ENCODE assay signal across 14 cellular contexts in genomic region chr22:41177040-41177625, GRCh38. TPM values are rescaled to one million over a fixed set of nuclear protein-coding genes. Genes with fewer than 3 reads are reported as not detected.
DNase-seq lines count a peak whose midpoint lies in the region; ATAC-seq and TF ChIP-seq lines count a peak whose summit lies in the region.
"Had no signal": no experiment of that assay in that cellular context is flagged by ENCODE, and none has a peak within 500 bp of the region (broad histone marks: within the 10 kb centered on the region; RNA-seq: fewer than 3 reads in every experiment).

No MANE protein-coding gene starts in this region.

- H3K36me3 ChIP-seq in HCT116 (ENCODE audit: control insufficient read depth in 1 of 2, insufficient read depth in 2 of 2, low read length in 2 of 2) (peaks cover 42 to 50% of the 10 kb centered on the region in 2 experiments), left lung (peaks cover 0 to 83% of the 10 kb centered on the region in 2 donors), psoas muscle (ENCODE audit: insufficient read depth in 1 of 2, low read depth in 1 of 2) (peaks cover 3 to 80% of the 10 kb centered on the region in 2 donors)
- peaks cover 21 to 69% (median 26%) of the 10 kb centered on the region in 3 experiments for H3K36me3 ChIP-seq in naive thymus-derived CD4-positive, alpha-beta T cell (ENCODE audit: control insufficient read depth in 2 of 3, insufficient read depth in 3 of 3, low read length in 3 of 3)

- DNase-seq in HCT116 (ENCODE audit: low read depth, low spot score) (no peak), RWPE1 (ENCODE audit: low spot score) (no peak), left lung (no peak), psoas muscle (no peak), SW480 (ENCODE audit: low spot score) (no peak)
- DNase-seq in activated CD4-positive, alpha-beta T cell treated with anti-CD3 and anti-CD28 coated beads, Interleukin-2, amount 10 ng/mL, durations not matched to agents 7 days and 5 days = no peak
- no peak for DNase-seq in naive thymus-derived CD4-positive, alpha-beta T cell
- DNase-seq: CD4-positive, alpha-beta T cell; DMS79 treated with DMSO at 0.1 percent for 48 hours; NCI-H1105; NCI-H1694 treated with DMSO at 0.1 percent for 48 hours; NCI-H69; NK-92 treated with Interleukin-12 subunit alpha and Interleukin-12 subunit beta, amount 100 ng/mL, for 24 hours had no signal

- no peaks in the 10 kb centered on the region for H3K27me3 Mint-ChIP-seq in activated CD4-positive, alpha-beta T cell treated with anti-CD3 and anti-CD28 coated beads, Interleukin-2, amount 10 ng/mL, durations not matched to agents 7 days and 5 days
- H3K27me3 Mint-ChIP-seq in naive thymus-derived CD4-positive, alpha-beta T cell = no peaks in the 10 kb centered on the region
- H3K27me3 Mint-ChIP-seq: B cell; CD4-positive, alpha-beta T cell had no signal

- CTCF ChIA-PET in HCT116 (lab: Charles Lee) = no interaction called here
- CTCF ChIA-PET in RWPE1 (lab: Yijun Ruan, JAX) = interaction anchor here (0.6 kb wide), 1 partner anchor 212 kb away, joined by 4 read pairs; no protein-coding TSS in a partner anchor
- CTCF ChIA-PET in activated CD4-positive, alpha-beta T cell treated with anti-CD3 and anti-CD28 coated beads, Interleukin-2, amount 10 ng/mL, durations not matched to agents 7 days and 5 days (lab: Charles Lee) = no interaction called here
- CTCF ChIA-PET in naive thymus-derived CD4-positive, alpha-beta T cell (lab: Charles Lee) = no interaction called here

- no peak overlapping the region for H3K4me3 Mint-ChIP-seq in activated CD4-positive, alpha-beta T cell treated with anti-CD3 and anti-CD28 coated beads, Interleukin-2, amount 10 ng/mL, durations not matched to agents 7 days and 5 days
- peak overlapping the region in 1 of 10 donors; percentile 7 for H3K4me3 Mint-ChIP-seq in naive thymus-derived CD4-positive, alpha-beta T cell
- H3K4me3 Mint-ChIP-seq: B cell; CD4-positive, alpha-beta T cell had no signal

- no peak overlapping the region for H2AFZ ChIP-seq in HCT116 (ENCODE audit: low read depth, low read length, poor library complexity, severe bottlenecking)

- no peak overlapping the region for H3K27ac Mint-ChIP-seq in activated CD4-positive, alpha-beta T cell treated with anti-CD3 and anti-CD28 coated beads, Interleukin-2, amount 10 ng/mL, durations not matched to agents 7 days and 5 days
- H3K27ac Mint-ChIP-seq in naive thymus-derived CD4-positive, alpha-beta T cell = no peak overlapping the region
- H3K27ac Mint-ChIP-seq: CD4-positive, alpha-beta T cell had no signal

- no peak for TF ChIP-seq RAD21 in HCT116 (IDR thresholded peaks at IDR 0.05; ENCODE audit: low read depth)

- no peaks in the 10 kb centered on the region; the same call in 1 of the 2 replicates for H4K20me1 ChIP-seq in HCT116 (ENCODE audit: insufficient read depth)

- H3K27ac ChIP-seq in HCT116 (ENCODE audit: low read depth, low read length) (no peak overlapping the region), RWPE1 (0 out of 2 replicates have a peak overlapping the region, but pooled peaks have one; percentile 6), left lung (no peak overlapping the region), psoas muscle (peak overlapping the region; percentile 46)
- no peak overlapping the region for H3K27ac ChIP-seq in naive thymus-derived CD4-positive, alpha-beta T cell (ENCODE audit: low read depth, low read length)

- no peak overlapping the region for H3K4me3 ChIP-seq in HCT116 (replicated peaks in 1 of 2; ENCODE audit: low read depth in 1 of 2, low read length in 2 of 2)
- no peak overlapping the region for H3K4me3 ChIP-seq in left lung
- H3K4me3 ChIP-seq in psoas muscle = no peak overlapping the region
- H3K4me3 ChIP-seq in naive thymus-derived CD4-positive, alpha-beta T cell (ENCODE audit: low read length) = no peak overlapping the region

- BruUV-seq in HCT116 (replicated peaks; lab: Mats Ljungman, UMichigan) = TSS peak; percentile 21

- POLR2A ChIA-PET in HCT116 (lab: Charles Lee) = no interaction called here
- POLR2A ChIA-PET in RWPE1 (lab: Yijun Ruan, JAX; ENCODE audit: low non-redundant PET) = no interaction called here
- POLR2A ChIA-PET in activated CD4-positive, alpha-beta T cell treated with anti-CD3 and anti-CD28 coated beads, Interleukin-2, amount 10 ng/mL, durations not matched to agents 7 days and 5 days (lab: Charles Lee) = no interaction called here
- POLR2A ChIA-PET in naive thymus-derived CD4-positive, alpha-beta T cell (lab: Charles Lee) = interaction anchor here (1.1 kb wide), 1 partner anchor 26 kb away, joined by 5 read pairs; no protein-coding TSS in a partner anchor

- H3K9me3 ChIP-seq in HCT116 (ENCODE audit: control insufficient read depth in 1 of 2, insufficient read depth in 1 of 2, low read depth in 1 of 2, low read length in 2 of 2) (no peaks in the 10 kb centered on the region), left lung (no peaks in the 10 kb centered on the region), psoas muscle (no peaks in the 10 kb centered on the region)
- H3K9me3 ChIP-seq in naive thymus-derived CD4-positive, alpha-beta T cell (ENCODE audit: control insufficient read depth in 2 of 3, low read length in 3 of 3) = no peaks in the 10 kb centered on the region

- H3K79me2 ChIP-seq in HCT116 (ENCODE audit: insufficient read depth, low read length) = no peaks in the 10 kb centered on the region; the same call in 1 of the 2 replicates

- peaks cover 56% of the 10 kb centered on the region for H3K36me3 Mint-ChIP-seq in activated CD4-positive, alpha-beta T cell treated with anti-CD3 and anti-CD28 coated beads, Interleukin-2, amount 10 ng/mL, durations not matched to agents 7 days and 5 days (ENCODE audit: low read depth)
- H3K36me3 Mint-ChIP-seq in naive thymus-derived CD4-positive, alpha-beta T cell = peaks cover 13 to 41% (median 30%) of the 10 kb centered on the region in 5 donors

- ATAC-seq in HCT116 (no peak), left lung (peak; percentile 2), psoas muscle (no peak)
- ATAC-seq in naive thymus-derived CD4-positive, alpha-beta T cell = no peak

- TF ChIP-seq POLR2A in HCT116 (IDR thresholded peaks at IDR 0.05; ENCODE audit: borderline replicate concordance, extremely low read depth, insufficient read depth, insufficient read length) = no peak

- H3K4me1 ChIP-seq in HCT116 (ENCODE audit: control insufficient read depth in 1 of 2, insufficient read depth in 2 of 2, low read length in 2 of 2) (peaks cover 0 to 12% of the 10 kb centered on the region in 2 experiments; a peak in 1 of 4 replicates), left lung (peaks cover 5 to 11% of the 10 kb centered on the region in 2 donors), psoas muscle (peaks cover 34% of the 10 kb centered on the region)
- H3K4me1 ChIP-seq in naive thymus-derived CD4-positive, alpha-beta T cell (ENCODE audit: control insufficient read depth in 2 of 2, insufficient read depth in 2 of 2, low read length in 2 of 2) = no peaks in the 10 kb centered on the region

- no peak overlapping the region for H3K4me2 ChIP-seq in HCT116 (ENCODE audit: low read length)

- H3K9me3 Mint-ChIP-seq in activated CD4-positive, alpha-beta T cell treated with anti-CD3 and anti-CD28 coated beads, Interleukin-2, amount 10 ng/mL, durations not matched to agents 7 days and 5 days = no peaks in the 10 kb centered on the region
- H3K9me3 Mint-ChIP-seq in naive thymus-derived CD4-positive, alpha-beta T cell = no peaks in the 10 kb centered on the region
- H3K9me3 Mint-ChIP-seq: CD4-positive, alpha-beta T cell had no signal

- peaks cover 14% of the 10 kb centered on the region for H3K4me1 Mint-ChIP-seq in activated CD4-positive, alpha-beta T cell treated with anti-CD3 and anti-CD28 coated beads, Interleukin-2, amount 10 ng/mL, durations not matched to agents 7 days and 5 days
- H3K4me1 Mint-ChIP-seq in naive thymus-derived CD4-positive, alpha-beta T cell = peaks cover 4 to 40% (median 28%) of the 10 kb centered on the region in 7 donors

- intact Hi-C loops in HCT116 (cut with micrococcal nuclease) = no loop called here
- intact Hi-C loops in left lung (cut with DNase I) = no loop called here
- intact Hi-C loops in psoas muscle (cut with DNase I) = loop anchor here in 1 of 2 donors (5.0 kb wide), 1 partner anchor 40 kb away; no protein-coding TSS in a partner anchor
- intact Hi-C loops in naive thymus-derived CD4-positive, alpha-beta T cell (cut with micrococcal nuclease) = no loop called here

- H3K9me2 ChIP-seq in HCT116 (ENCODE audit: insufficient read depth) = no peaks in the 10 kb centered on the region

- RAD21 ChIA-PET in HCT116 (lab: Charles Lee; ENCODE audit: low non-redundant PET in 1 of 2, low total read pairs in 2 of 2, uncharacterized antibody in 2 of 2, unreplicated experiment in 2 of 2) = no interaction called here

- H3K27me3 ChIP-seq in HCT116 (ENCODE audit: insufficient read depth, low read length) (no peaks in the 10 kb centered on the region), left lung (no peaks in the 10 kb centered on the region), psoas muscle (ENCODE audit: insufficient read depth in 3 of 3, low read length in 2 of 3) (no peaks in the 10 kb centered on the region)
- H3K27me3 ChIP-seq in naive thymus-derived CD4-positive, alpha-beta T cell (ENCODE audit: control insufficient read depth in 2 of 2, insufficient read depth in 2 of 2, low read length in 2 of 2) = no peaks in the 10 kb centered on the region

- H3K9ac ChIP-seq in HCT116 (ENCODE audit: low read length) = no peak overlapping the region

- TF ChIP-seq CTCF in HCT116 (IDR thresholded peaks at IDR 0.05 in 2 of 3, conservative IDR thresholded peaks at IDR 0.05 in 1 of 3; ENCODE audit: borderline replicate concordance in 1 of 3, insufficient read depth in 1 of 3, low read depth in 2 of 3, low read length in 2 of 3) (no peak), RWPE1 (conservative IDR thresholded peaks at IDR 0.05; ENCODE audit: low read depth) (no peak), left lung (IDR thresholded peaks at IDR 0.05) (no peak), psoas muscle (IDR thresholded peaks at IDR 0.05) (no peak)

- 48 to 57% (median 54%) methylated on average over 14 to 15 of the region's 15 CpGs for WGBS in psoas muscle, 3 donors

TF ChIP-seq in HCT116, 20 proteins besides CTCF, POLR2A, EP300 and RAD21 (continues in another document):
- no peak for TF ChIP-seq CBX3 (IDR thresholded peaks at IDR 0.05; ENCODE audit: low read depth)
- TF ChIP-seq YY1 (IDR thresholded peaks at IDR 0.05; ENCODE audit: extremely low read depth, insufficient replicate concordance, low read depth, low read length) = no peak
- no peak for TF ChIP-seq CEBPB (IDR thresholded peaks at IDR 0.05; ENCODE audit: low read depth)
- TF ChIP-seq SRF (IDR thresholded peaks at IDR 0.05; ENCODE audit: low read depth) = no peak
- no peak for TF ChIP-seq EGR1 (IDR thresholded peaks at IDR 0.05; ENCODE audit: low read depth)

RNA-seq across cellular contexts. Expression of gene L3MBTL2, which starts 28.0 kb away (rescaled TPM):
- total RNA-seq in HCT116 (2021; ENCODE audit: unreplicated experiment) (24.7 TPM), left lung (10 to 100 TPM; 23.4 TPM), psoas muscle (10 to 100 TPM in 3 of 4 donors, 1 to 10 TPM in 1; 8.7 to 15.8 (median 11.9) TPM)
- 13.1 and 15.6 TPM in 2 replicates for polyA plus RNA-seq in HCT116 (2012)
- polyA plus RNA-seq in psoas muscle = 10 to 100 TPM in 1 of 3 donors, 1 to 10 TPM in 2; 7.2 to 12.3 (median 9.0) TPM
- 10 to 100 TPM; 37.0 to 37.2 TPM for total RNA-seq in activated CD4-positive, alpha-beta T cell treated with anti-CD3 and anti-CD28 coated beads, Interleukin-2, amount 10 ng/mL, durations not matched to agents 7 days and 5 days
- total RNA-seq in naive thymus-derived CD4-positive, alpha-beta T cell = 10 to 100 TPM; 31.6 to 45.9 (median 43.3) TPM
- 10 to 100 TPM; 31.8 to 42.3 TPM for polyA plus RNA-seq in naive thymus-derived CD4-positive, alpha-beta T cell

Comparison
In these comparisons a context has a peak if more than half of its experiments do, and no peak if none do; other contexts are left out.
1. H3K27ac ChIP-seq: peak in RWPE1 (single experiment) and psoas muscle (single experiment); none in HCT116 (single experiment), left lung (0 of 2) and naive thymus-derived CD4-positive, alpha-beta T cell (single experiment).